Comparison of ENCODE assay signal across 2 cellular contexts in genomic region chr1:78084639-78085038, GRCh38. TPM values are rescaled to one million over a fixed set of nuclear protein-coding genes. Genes with fewer than 3 reads are reported as not detected.
"Had no signal": no experiment of that assay in that cellular context is flagged by ENCODE, and none has a peak within 500 bp of the region (broad histone marks: within the 10 kb centered on the region; RNA-seq: fewer than 3 reads in every experiment).

No MANE protein-coding gene starts in this region.

RNA-seq across cellular contexts. Expression of gene GIPC2, which starts 38.9 kb away (rescaled TPM):
- total RNA-seq: HT1080 had no signal
- polyA plus RNA-seq: IgD-negative memory B cell had no signal
